24 cellular contexts compared by ENCODE assay signal in genomic region chr4:176709417-176709816, GRCh38.
DNase-seq lines count a peak whose midpoint lies in the region; ATAC-seq and TF ChIP-seq lines count a peak whose summit lies in the region.
"Had no signal": no experiment of that assay in that cellular context is flagged by ENCODE, and none has a peak within 500 bp of the region (broad histone marks: within the 10 kb centered on the region; RNA-seq: fewer than 3 reads in every experiment).

No MANE protein-coding gene starts in this region.

- no peak for DNase-seq in heart left ventricle
- no peak for DNase-seq in left ventricle myocardium inferior
- DNase-seq in endodermal cell = peak; percentile 30
- no peak for DNase-seq in mesothelial cell of epicardium (ENCODE audit: low spot score in 2 of 2, unreplicated experiment in 2 of 2)
- DNase-seq in KBM-7 = no peak
- no peak for DNase-seq in NOMO-1 (lab: John Stamatoyannopoulos, UW; ENCODE audit: unreplicated experiment in 2 of 2)
- no peak for DNase-seq in G401 (ENCODE audit: low spot score)
- DNase-seq in stimulated activated CD4-positive, alpha-beta T cell treated with anti-CD3 and anti-CD28 coated beads, Interleukin-4, amount 100 ng/mL, for 1 hour = no peak
- DNase-seq: activated CD4-positive, alpha-beta T cell treated with anti-CD3 and anti-CD28 coated beads for 4 hours; activated naive CD4-positive, alpha-beta T cell treated with anti-CD3 and anti-CD28 coated beads, Interleukin-2, amount 10 ng/mL, durations not matched to agents 7 days and 5 days; adrenal gland; glutamatergic neuron; Karpas-422; naive thymus-derived CD4-positive, alpha-beta T cell; NCI-H1436; NCI-H345; NCI-H69; nucleus accumbens; SJCRH30; stimulated activated naive B cell treated with anti-CD40 and anti-IgM and Interleukin-4, amounts not matched to agents 10 μg/mL and 1 μg/mL and 100 μg/mL, for 72 hours; T1000 had no signal

- no peak overlapping the region for H3K9ac ChIP-seq in endodermal cell (ENCODE audit: extremely low read depth, low read length, poor library complexity, severe bottlenecking)

- H3K4me1 Mint-ChIP-seq in endodermal cell (no peaks in the 10 kb centered on the region), mesothelial cell of epicardium (peaks cover 4% of the 10 kb centered on the region)
- H3K4me1 Mint-ChIP-seq: activated naive CD4-positive, alpha-beta T cell treated with anti-CD3 and anti-CD28 coated beads, Interleukin-2, amount 10 ng/mL, durations not matched to agents 7 days and 5 days; activated T-helper 17 cell treated with anti-CD3 and anti-CD28 coated beads, Interleukin-2, amount 50 U/mL, for 72 hours; naive thymus-derived CD4-positive, alpha-beta T cell; stimulated activated naive B cell treated with anti-CD40 and anti-IgM and Interleukin-4, amounts not matched to agents 10 μg/mL and 1 μg/mL and 100 μg/mL, for 72 hours had no signal

- H3K4me3 ChIP-seq in heart left ventricle (no peak overlapping the region), left ventricle myocardium inferior (no peak overlapping the region), endodermal cell (ENCODE audit: low read length) (no peak overlapping the region)
- H3K4me3 ChIP-seq: adrenal gland, breast epithelium, SJCRH30 had no signal

- H3K27ac ChIP-seq in heart left ventricle (peak overlapping the region in 3 of 12 donors; percentile 24 to 33 (median 25)), left ventricle myocardium inferior (replicated peaks) (no peak overlapping the region), endodermal cell (ENCODE audit: low read depth, low read length) (no peak overlapping the region)
- H3K27ac ChIP-seq: adrenal gland, breast epithelium, SJCRH30, VCaP had no signal

- in situ Hi-C loops in KBM-7 (cut with MboI; ENCODE audit: low pct_unique_long_range_greater_than_20kb, low sequenced_read_pairs) = no loop called here
- in situ Hi-C loops in G401 (cut with HindIII; ENCODE audit: low sequenced_read_pairs) = no loop called here

- TF ChIP-seq CTCF in heart left ventricle (IDR thresholded peaks at IDR 0.05) (no peak), left ventricle myocardium inferior (IDR thresholded peaks at IDR 0.05; ENCODE audit: borderline replicate concordance) (no peak), endodermal cell (conservative IDR thresholded peaks at IDR 0.05) (no peak), mesothelial cell of epicardium (IDR thresholded peaks at IDR 0.05; ENCODE audit: unreplicated experiment) (no peak)

- H3K36me3 ChIP-seq in heart left ventricle (peaks cover 0 to 10% (median 0%) of the 10 kb centered on the region in 9 donors), left ventricle myocardium inferior (no peaks in the 10 kb centered on the region), endodermal cell (ENCODE audit: control insufficient read depth, insufficient read depth, low read length) (no peaks in the 10 kb centered on the region)
- H3K36me3 ChIP-seq: adrenal gland, breast epithelium, SJCRH30 had no signal

- H3K9me3 ChIP-seq in heart left ventricle (no peaks in the 10 kb centered on the region), left ventricle myocardium inferior (replicated peaks) (no peaks in the 10 kb centered on the region), endodermal cell (ENCODE audit: control insufficient read depth, low read length) (no peaks in the 10 kb centered on the region)
- H3K9me3 ChIP-seq: breast epithelium, SJCRH30 had no signal

- peak in 3 of 4 donors; percentile 64 to 73 (median 73) for ATAC-seq in heart left ventricle
- ATAC-seq: activated T-helper 17 cell treated with anti-CD3 and anti-CD28 coated beads, Interleukin-2, amount 50 U/mL, for 72 hours; naive thymus-derived CD4-positive, alpha-beta T cell; stimulated activated naive B cell treated with anti-CD40 and anti-IgM and Interleukin-4, amounts not matched to agents 10 μg/mL and 1 μg/mL and 100 μg/mL, for 72 hours had no signal

- peaks cover 9% of the 10 kb centered on the region for H3K9me3 Mint-ChIP-seq in endodermal cell
- H3K9me3 Mint-ChIP-seq in mesothelial cell of epicardium = peaks cover 4% of the 10 kb centered on the region
- H3K9me3 Mint-ChIP-seq: activated naive CD4-positive, alpha-beta T cell treated with anti-CD3 and anti-CD28 coated beads, Interleukin-2, amount 10 ng/mL, durations not matched to agents 7 days and 5 days; activated T-helper 17 cell treated with anti-CD3 and anti-CD28 coated beads, Interleukin-2, amount 50 U/mL, for 72 hours had no signal

- H3K4me3 Mint-ChIP-seq in endodermal cell (no peak overlapping the region), mesothelial cell of epicardium (no peak overlapping the region)
- H3K4me3 Mint-ChIP-seq: activated naive CD4-positive, alpha-beta T cell treated with anti-CD3 and anti-CD28 coated beads, Interleukin-2, amount 10 ng/mL, durations not matched to agents 7 days and 5 days; activated T-helper 17 cell treated with anti-CD3 and anti-CD28 coated beads, Interleukin-2, amount 50 U/mL, for 72 hours; naive thymus-derived CD4-positive, alpha-beta T cell; stimulated activated naive B cell treated with anti-CD40 and anti-IgM and Interleukin-4, amounts not matched to agents 10 μg/mL and 1 μg/mL and 100 μg/mL, for 72 hours had no signal

- H3K27ac Mint-ChIP-seq in endodermal cell = no peak overlapping the region
- peak overlapping the region; percentile 1 for H3K27ac Mint-ChIP-seq in mesothelial cell of epicardium
- H3K27ac Mint-ChIP-seq: activated naive CD4-positive, alpha-beta T cell treated with anti-CD3 and anti-CD28 coated beads, Interleukin-2, amount 10 ng/mL, durations not matched to agents 7 days and 5 days; activated T-helper 17 cell treated with anti-CD3 and anti-CD28 coated beads, Interleukin-2, amount 50 U/mL, for 72 hours; naive thymus-derived CD4-positive, alpha-beta T cell; stimulated activated naive B cell treated with anti-CD40 and anti-IgM and Interleukin-4, amounts not matched to agents 10 μg/mL and 1 μg/mL and 100 μg/mL, for 72 hours had no signal

- H3K36me3 Mint-ChIP-seq in endodermal cell (ENCODE audit: low read depth) = no peaks in the 10 kb centered on the region
- H3K36me3 Mint-ChIP-seq in mesothelial cell of epicardium = no peaks in the 10 kb centered on the region
- H3K36me3 Mint-ChIP-seq: activated naive CD4-positive, alpha-beta T cell treated with anti-CD3 and anti-CD28 coated beads, Interleukin-2, amount 10 ng/mL, durations not matched to agents 7 days and 5 days; naive thymus-derived CD4-positive, alpha-beta T cell; stimulated activated naive B cell treated with anti-CD40 and anti-IgM and Interleukin-4, amounts not matched to agents 10 μg/mL and 1 μg/mL and 100 μg/mL, for 72 hours had no signal

- H3K27me3 ChIP-seq in heart left ventricle (no peaks in the 10 kb centered on the region), left ventricle myocardium inferior (ENCODE audit: low read depth) (no peaks in the 10 kb centered on the region), endodermal cell (ENCODE audit: control insufficient read depth, insufficient read depth, low read length, poor library complexity, severe bottlenecking) (no peaks in the 10 kb centered on the region)
- H3K27me3 ChIP-seq: adrenal gland, breast epithelium, SJCRH30 had no signal

- intact Hi-C loops in heart left ventricle (cut with DNase I) (no loop called here), left ventricle myocardium inferior (cut with micrococcal nuclease) (no loop called here)

- H3K27me3 Mint-ChIP-seq in endodermal cell (ENCODE audit: insufficient read depth) (no peaks in the 10 kb centered on the region), mesothelial cell of epicardium (ENCODE audit: low read depth) (no peaks in the 10 kb centered on the region)
- H3K27me3 Mint-ChIP-seq: activated naive CD4-positive, alpha-beta T cell treated with anti-CD3 and anti-CD28 coated beads, Interleukin-2, amount 10 ng/mL, durations not matched to agents 7 days and 5 days; activated T-helper 17 cell treated with anti-CD3 and anti-CD28 coated beads, Interleukin-2, amount 50 U/mL, for 72 hours; naive thymus-derived CD4-positive, alpha-beta T cell; stimulated activated naive B cell treated with anti-CD40 and anti-IgM and Interleukin-4, amounts not matched to agents 10 μg/mL and 1 μg/mL and 100 μg/mL, for 72 hours had no signal

- peaks cover 0 to 14% (median 1%) of the 10 kb centered on the region in 12 donors for H3K4me1 ChIP-seq in heart left ventricle
- peaks cover 10% of the 10 kb centered on the region for H3K4me1 ChIP-seq in left ventricle myocardium inferior
- H3K4me1 ChIP-seq in endodermal cell (ENCODE audit: control insufficient read depth, insufficient read depth, low read length) = no peaks in the 10 kb centered on the region
- H3K4me1 ChIP-seq: adrenal gland, breast epithelium, SJCRH30 had no signal

- 42 to 54% (median 48%) methylated on average over 5 of the region's 5 CpGs for WGBS in heart left ventricle, 4 donors
- WGBS in endodermal cell (ENCODE audit: insufficient coverage in 1 of 2, insufficient read length in 1 of 2), 2 experiments = 92 to 95% methylated on average over 3 to 5 of the region's 5 CpGs

- TF ChIP-seq POLR2A in heart left ventricle (IDR thresholded peaks at IDR 0.05) = no peak
